In the genomic region with DNA sequence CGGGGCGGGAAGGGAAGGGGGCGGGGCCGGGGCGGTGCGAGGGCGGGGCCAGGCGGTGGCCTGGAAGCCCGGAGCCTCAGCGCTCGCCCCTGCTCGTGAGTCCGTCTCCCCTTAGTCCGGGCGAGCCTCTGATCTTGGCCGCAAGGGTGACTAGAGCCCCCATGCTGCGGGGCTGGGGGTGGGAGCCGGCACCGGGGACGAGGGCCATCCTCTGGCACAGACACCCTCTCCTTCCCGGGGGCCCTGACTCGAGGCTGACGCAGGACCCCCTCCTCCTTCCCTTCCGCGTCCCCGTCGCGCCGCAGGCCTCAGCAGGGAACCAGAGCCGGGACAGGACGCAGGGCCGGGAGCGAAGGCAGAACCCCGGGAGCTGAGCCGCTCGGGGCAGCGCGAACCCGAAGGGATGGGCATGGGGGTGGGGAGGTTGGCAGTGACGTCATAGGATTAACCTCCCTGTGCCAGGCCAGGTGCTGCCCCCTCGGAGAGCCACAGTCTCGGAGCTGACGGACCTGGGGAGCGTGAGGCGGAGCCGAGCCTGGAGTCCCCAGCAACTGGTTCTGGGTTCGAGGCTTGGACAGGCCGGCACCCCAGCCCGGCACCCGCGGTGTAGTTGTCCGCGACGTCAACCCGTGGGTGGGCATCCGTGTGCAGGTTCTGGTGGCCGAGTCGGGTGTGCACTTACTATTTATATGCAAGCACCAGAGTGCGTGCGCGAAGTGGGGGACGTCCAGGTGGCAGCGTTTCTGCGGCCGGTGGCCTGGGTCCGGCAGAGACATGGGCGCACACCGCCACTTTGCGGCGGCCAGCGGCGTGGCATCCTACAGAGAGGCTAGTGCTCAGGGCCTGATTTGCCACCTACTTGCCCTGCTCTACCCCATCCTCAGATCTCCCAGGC, we compare ENCODE assay signal across 8 cellular contexts. TPM values are rescaled to one million over a fixed set of nuclear protein-coding genes. Genes with fewer than 3 reads are reported as not detected.
DNase-seq lines count a peak whose midpoint lies in the region; ATAC-seq and TF ChIP-seq lines count a peak whose summit lies in the region.

No MANE protein-coding gene starts in this region.

- no peaks in the 10 kb centered on the region for H3K9me2 ChIP-seq in OCI-LY1 (ENCODE audit: low read depth, low read length)

- peak overlapping the region; percentile 83 for H3K4me3 Mint-ChIP-seq in activated T-cell treated with anti-CD3 and anti-CD28 coated beads, Interleukin-2, amount 50 U/mL, for 24 hours
- peak overlapping the region; percentile 83 to 93 for H3K4me3 Mint-ChIP-seq in stimulated activated naive B cell treated with anti-CD40 and anti-IgM and Interleukin-4, amounts not matched to agents 10 μg/mL and 1 μg/mL and 100 μg/mL, for 72 hours

- no peaks in the 10 kb centered on the region for H4K20me1 ChIP-seq in OCI-LY1 (ENCODE audit: insufficient read depth, low read length)

- H3K4me1 ChIP-seq in OCI-LY1 (ENCODE audit: insufficient read depth, low read length, severe bottlenecking) (peaks cover 17% of the 10 kb centered on the region), esophagus (ENCODE audit: control insufficient read depth in 2 of 2, insufficient read depth in 2 of 2, low read length in 1 of 2) (peaks cover 12 to 43% of the 10 kb centered on the region in 2 donors), mucosa of rectum (ENCODE audit: control insufficient read depth in 2 of 2, insufficient read depth in 2 of 2, low read length in 2 of 2) (peaks cover 52 to 59% of the 10 kb centered on the region in 2 donors)

- peaks cover 2% of the 10 kb centered on the region for H3K36me3 Mint-ChIP-seq in activated T-cell treated with anti-CD3 and anti-CD28 coated beads, Interleukin-2, amount 50 U/mL, for 24 hours (ENCODE audit: low read depth)
- H3K36me3 Mint-ChIP-seq in stimulated activated naive B cell treated with anti-CD40 and anti-IgM and Interleukin-4, amounts not matched to agents 10 μg/mL and 1 μg/mL and 100 μg/mL, for 72 hours: no peaks in the 10 kb centered on the region

- no peaks in the 10 kb centered on the region for H3K9me3 Mint-ChIP-seq in activated T-cell treated with anti-CD3 and anti-CD28 coated beads, Interleukin-2, amount 50 U/mL, for 24 hours
- H3K9me3 Mint-ChIP-seq in stimulated activated naive B cell treated with anti-CD40 and anti-IgM and Interleukin-4, amounts not matched to agents 10 μg/mL and 1 μg/mL and 100 μg/mL, for 72 hours: no peaks in the 10 kb centered on the region

- no peaks in the 10 kb centered on the region for H3K27me3 ChIP-seq in OCI-LY1 (ENCODE audit: insufficient read depth, low read length)
- H3K27me3 ChIP-seq in esophagus (ENCODE audit: control insufficient read depth in 1 of 2, insufficient read depth in 2 of 2, low read length in 2 of 2): no peaks in the 10 kb centered on the region
- no peaks in the 10 kb centered on the region for H3K27me3 ChIP-seq in mucosa of rectum (ENCODE audit: control insufficient read depth in 2 of 2, insufficient read depth in 2 of 2, low read length in 2 of 2)

- H3K4me3 ChIP-seq in OCI-LY1 (ENCODE audit: low read depth, low read length, poor library complexity, severe bottlenecking) (peak overlapping the region; percentile 65), esophagus (ENCODE audit: low read depth in 1 of 2, low read length in 2 of 2) (peak overlapping the region; percentile 67 to 80), mucosa of rectum (ENCODE audit: low read length in 2 of 2) (peak overlapping the region; percentile 84 to 91)

- H2AFZ ChIP-seq in OCI-LY1 (ENCODE audit: low read length): no peak overlapping the region

- no peaks in the 10 kb centered on the region for H3K36me3 ChIP-seq in OCI-LY1 (ENCODE audit: insufficient read depth, low read length)
- no peaks in the 10 kb centered on the region for H3K36me3 ChIP-seq in esophagus (ENCODE audit: control insufficient read depth in 2 of 2, insufficient read depth in 2 of 2, low read length in 1 of 2)
- no peaks in the 10 kb centered on the region for H3K36me3 ChIP-seq in mucosa of rectum (ENCODE audit: control insufficient read depth in 2 of 2, insufficient read depth in 2 of 2, low read length in 2 of 2)

- H3K27ac ChIP-seq in OCI-LY1 (ENCODE audit: low read depth, low read length, poor library complexity, severe bottlenecking): no peak overlapping the region
- peak overlapping the region; percentile 97 to 99 for H3K27ac ChIP-seq in esophagus (ENCODE audit: low read depth in 2 of 2, low read length in 1 of 2)
- peak overlapping the region; percentile 97 to 99 for H3K27ac ChIP-seq in mucosa of rectum (ENCODE audit: low read depth in 2 of 2, low read length in 2 of 2)

- H3K27ac Mint-ChIP-seq in activated T-cell treated with anti-CD3 and anti-CD28 coated beads, Interleukin-2, amount 50 U/mL, for 24 hours: peak overlapping the region; percentile 88
- H3K27ac Mint-ChIP-seq in stimulated activated naive B cell treated with anti-CD40 and anti-IgM and Interleukin-4, amounts not matched to agents 10 μg/mL and 1 μg/mL and 100 μg/mL, for 72 hours: peak overlapping the region; percentile 91

- DNase-seq in EH (ENCODE audit: low read depth) (peak; percentile 84), HPDE6-E6E7 (ENCODE audit: extremely low spot score) (peak; percentile 74)
- peak; percentile 87 for DNase-seq in activated T-cell treated with anti-CD3 and anti-CD28 coated beads, Interleukin-2, amount 50 U/mL, for 24 hours
- DNase-seq in stimulated activated naive B cell treated with anti-CD40 and anti-IgM and Interleukin-4, amounts not matched to agents 10 μg/mL and 1 μg/mL and 100 μg/mL, for 72 hours: peak; percentile 72

- peaks cover 4% of the 10 kb centered on the region for H3K27me3 Mint-ChIP-seq in activated T-cell treated with anti-CD3 and anti-CD28 coated beads, Interleukin-2, amount 50 U/mL, for 24 hours
- peaks cover 10 to 17% of the 10 kb centered on the region in 2 donors for H3K27me3 Mint-ChIP-seq in stimulated activated naive B cell treated with anti-CD40 and anti-IgM and Interleukin-4, amounts not matched to agents 10 μg/mL and 1 μg/mL and 100 μg/mL, for 72 hours

- H3K4me1 Mint-ChIP-seq in activated T-cell treated with anti-CD3 and anti-CD28 coated beads, Interleukin-2, amount 50 U/mL, for 24 hours (ENCODE audit: low read depth): peaks cover 20% of the 10 kb centered on the region
- H3K4me1 Mint-ChIP-seq in stimulated activated naive B cell treated with anti-CD40 and anti-IgM and Interleukin-4, amounts not matched to agents 10 μg/mL and 1 μg/mL and 100 μg/mL, for 72 hours: peaks cover 8 to 37% of the 10 kb centered on the region in 2 donors

- no peaks in the 10 kb centered on the region for H3K79me2 ChIP-seq in OCI-LY1 (ENCODE audit: insufficient read depth, low read length)

- peak; percentile 76 for TF ChIP-seq CTCF in OCI-LY1 (IDR thresholded peaks at IDR 0.05; ENCODE audit: low read length)

- no peaks in the 10 kb centered on the region for H3F3A ChIP-seq in OCI-LY1 (ENCODE audit: insufficient read depth, low read length)

- H3K9ac ChIP-seq in OCI-LY1 (ENCODE audit: low read length) (peak overlapping the region; percentile 51; the same call in 1 of the 2 replicates), mucosa of rectum (ENCODE audit: low read depth in 1 of 2, low read length in 2 of 2) (peak overlapping the region; percentile 91 to 95)

- ATAC-seq in stimulated activated naive B cell treated with anti-CD40 and anti-IgM and Interleukin-4, amounts not matched to agents 10 μg/mL and 1 μg/mL and 100 μg/mL, for 72 hours (replicated peaks): peak; percentile 55 to 59
- no peak for ATAC-seq in GM21367 (IDR thresholded peaks at IDR 0.05; ENCODE audit: unreplicated experiment)

- peak overlapping the region; percentile 92 for H3K4me2 ChIP-seq in OCI-LY1 (ENCODE audit: low read length)

- WGBS in esophagus, 2 donors: 1% methylated on average over 46 to 70 of the region's 72 CpGs

- H3K9me3 ChIP-seq in OCI-LY1 (ENCODE audit: low read length) (no peaks in the 10 kb centered on the region), esophagus (ENCODE audit: control insufficient read depth in 2 of 2, insufficient read depth in 1 of 2, low read depth in 1 of 2, low read length in 1 of 2) (no peaks in the 10 kb centered on the region), mucosa of rectum (ENCODE audit: control insufficient read depth in 2 of 2, low read length in 2 of 2) (no peaks in the 10 kb centered on the region)

RNA-seq across cellular contexts. Expression of gene PLCD3, which starts 0.5 kb away (rescaled TPM):
- polyA plus RNA-seq in esophagus: 10 to 100 TPM; 34.2 to 47.3 TPM

RNA-seq across cellular contexts. Expression of gene ACBD4, which starts 2.7 kb away (rescaled TPM):
- 1 to 10 TPM; 5.9 to 8.8 TPM for polyA plus RNA-seq in esophagus

RNA-seq across cellular contexts. Expression of gene HEXIM1, which starts 15.5 kb away (rescaled TPM):
- polyA plus RNA-seq in esophagus: 10 to 100 TPM; 20.4 to 24.2 TPM

RNA-seq across cellular contexts. Expression of gene HEXIM2, which starts 28.9 kb away (rescaled TPM):
- 1 to 10 TPM; 3.7 to 4.5 TPM for polyA plus RNA-seq in esophagus
